Comparison of ENCODE assay signal across 9 cellular contexts in the genomic region with DNA sequence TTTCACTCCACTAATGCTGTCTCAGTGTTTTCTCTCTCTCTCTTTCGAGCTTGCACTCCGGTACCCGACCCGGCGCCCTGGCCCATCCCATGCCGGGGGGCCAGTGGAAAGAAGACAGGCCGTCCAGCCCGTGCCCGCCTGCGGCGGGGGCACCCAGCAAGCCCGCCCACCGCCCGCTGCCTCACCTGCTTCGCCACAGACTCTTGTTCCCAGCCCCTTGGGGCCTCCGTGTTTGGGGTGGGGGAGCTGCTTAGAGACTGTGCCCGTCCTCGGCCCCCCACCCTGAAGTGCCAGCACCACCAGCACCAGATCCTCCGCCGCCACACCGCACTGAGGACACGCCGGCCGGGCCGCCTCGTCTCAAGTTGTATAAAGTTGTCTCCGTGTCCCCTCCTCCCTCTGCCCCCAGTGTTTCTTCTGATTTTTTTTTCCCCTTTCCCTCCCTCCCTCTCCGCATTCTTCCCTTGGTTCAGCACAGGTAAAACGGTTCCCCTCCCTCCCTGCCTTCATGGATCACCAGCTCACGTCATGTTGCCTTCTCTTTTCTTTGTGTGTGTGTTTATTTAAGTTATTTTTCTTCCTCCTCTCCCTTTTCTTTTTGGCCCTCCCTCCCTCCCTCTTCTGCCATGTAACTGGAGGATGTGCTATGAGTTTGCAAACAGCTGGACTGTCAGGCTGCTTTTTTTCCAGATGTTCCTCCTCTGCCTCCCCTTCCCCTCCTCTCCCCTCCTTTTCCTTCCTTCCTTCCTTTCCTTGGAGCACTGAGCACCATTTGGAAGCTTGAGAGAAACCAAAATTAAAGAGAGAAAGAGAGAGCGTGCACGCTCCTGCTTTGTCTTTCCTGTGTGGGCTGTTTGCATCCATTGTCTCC. TPM values are rescaled to one million over a fixed set of nuclear protein-coding genes. Genes with fewer than 3 reads are reported as not detected.
DNase-seq lines count a peak whose midpoint lies in the region; ATAC-seq and TF ChIP-seq lines count a peak whose summit lies in the region.
"Had no signal": no experiment of that assay in that cellular context is flagged by ENCODE, and none has a peak within 500 bp of the region (broad histone marks: within the 10 kb centered on the region; RNA-seq: fewer than 3 reads in every experiment).

No MANE protein-coding gene starts in this region.

- peak overlapping the region; percentile 56 for H3K27ac Mint-ChIP-seq in activated CD4-positive, alpha-beta T cell treated with anti-CD3 and anti-CD28 coated beads for 36 hours
- H3K27ac Mint-ChIP-seq in T-cell: peak overlapping the region in 1 of 2 donors; percentile 44

- H3K9me3 Mint-ChIP-seq in activated CD4-positive, alpha-beta T cell treated with anti-CD3 and anti-CD28 coated beads for 36 hours (ENCODE audit: low read depth): peaks cover 2% of the 10 kb centered on the region
- no peaks in the 10 kb centered on the region for H3K9me3 Mint-ChIP-seq in T-cell

- CTCF ChIA-PET in activated CD4-positive, alpha-beta T cell treated with anti-CD3 and anti-CD28 coated beads for 36 hours (lab: Charles Lee): interaction anchor here (0.7 to 0.8 kb wide), 2 partner anchors 10 to 62 kb away, joined by 3 to 4 read pairs; no protein-coding TSS in a partner anchor
- CTCF ChIA-PET in T-cell (lab: Charles Lee): no interaction called here

- POLR2A ChIA-PET in activated CD4-positive, alpha-beta T cell treated with anti-CD3 and anti-CD28 coated beads for 36 hours (lab: Charles Lee): interaction anchor here (0.6 to 1.9 kb wide), 2 partner anchors 11 to 13 kb away, joined by 3 to 14 read pairs; partner anchors contain the start of gene LENG8
- POLR2A ChIA-PET in T-cell (lab: Charles Lee): interaction anchor here (0.5 to 1.1 kb wide), 5 partner anchors 8 to 28 kb away, joined by 3 to 7 read pairs (median 3); no protein-coding TSS in a partner anchor

- TF ChIP-seq CTCF in fibroblast of villous mesenchyme (IDR thresholded peaks at IDR 0.05; ENCODE audit: insufficient read depth, low read depth, low read length): no peak
- TF ChIP-seq CTCF in spleen (IDR thresholded peaks at IDR 0.05 in 8 of 11, conservative IDR thresholded peaks at IDR 0.05 in 3 of 11): no peak

- peak overlapping the region; percentile 80 for H3K4me3 Mint-ChIP-seq in activated CD4-positive, alpha-beta T cell treated with anti-CD3 and anti-CD28 coated beads for 36 hours
- H3K4me3 Mint-ChIP-seq in T-cell: peak overlapping the region in 2 of 3 donors; percentile 51 to 85

- no peak for TF ChIP-seq POLR2A in spleen (IDR thresholded peaks at IDR 0.05)

- peaks cover 32% of the 10 kb centered on the region for H3K4me1 Mint-ChIP-seq in activated CD4-positive, alpha-beta T cell treated with anti-CD3 and anti-CD28 coated beads for 36 hours
- H3K4me1 Mint-ChIP-seq in T-cell: peaks cover 31 to 44% (median 41%) of the 10 kb centered on the region in 3 donors

- intact Hi-C loops in activated CD4-positive, alpha-beta T cell treated with anti-CD3 and anti-CD28 coated beads for 36 hours (cut with DNase I, micrococcal nuclease): loop anchor here (5.0 to 10.0 kb wide), 4 partner anchors 594 to 1267 kb away; partner anchors contain the start of genes DNAAF3 (in 1 of the 2), MYADM (in 1 of the 2), ZNF580 (in 1 of the 2) and ZNF581 (in 1 of the 2)
- intact Hi-C loops in spleen (cut with DNase I; ENCODE audit: low total_unique reads): no loop called here

- no peak for DNase-seq in activated CD4-positive, alpha-beta T cell treated with anti-CD3 and anti-CD28 coated beads for 36 hours
- DNase-seq in activated CD4-positive, alpha-beta T cell treated with anti-CD3 and anti-CD28 coated beads for 48 hours: no peak
- DNase-seq in T-cell (no peak), fibroblast of villous mesenchyme (ENCODE audit: low read depth) (peak; percentile 24), spleen (peak; percentile 80), NCI-H1930 (lab: John Stamatoyannopoulos, UW) (no peak), COR-L47 (lab: John Stamatoyannopoulos, UW) (no peak), HUDEP-2 (lab: John Stamatoyannopoulos, UW; ENCODE audit: unreplicated experiment in 76 of 76) (no peak)

- ATAC-seq in activated CD4-positive, alpha-beta T cell treated with anti-CD3 and anti-CD28 coated beads for 36 hours: no peak
- ATAC-seq in T-cell (replicated peaks in 1 of 4): no peak

- peaks cover 9 to 62% (median 59%) of the 10 kb centered on the region in 6 donors for H3K36me3 ChIP-seq in spleen

- peaks cover 3% of the 10 kb centered on the region for H3K27me3 Mint-ChIP-seq in activated CD4-positive, alpha-beta T cell treated with anti-CD3 and anti-CD28 coated beads for 36 hours
- H3K27me3 Mint-ChIP-seq in T-cell: no peaks in the 10 kb centered on the region

- peaks cover 0 to 9% (median 0%) of the 10 kb centered on the region in 7 donors for H3K27me3 ChIP-seq in spleen (replicated peaks in 1 of 7)

- 72 to 85% (median 81%) methylated on average over 29 to 32 of the region's 32 CpGs for WGBS in spleen, 5 donors

- H3K4me1 ChIP-seq in spleen: peaks cover 11 to 73% (median 47%) of the 10 kb centered on the region in 6 donors

- H3K4me3 ChIP-seq in fibroblast of villous mesenchyme (ENCODE audit: low read depth, low read length): no peak overlapping the region
- peak overlapping the region in 1 of 8 donors; percentile 74 for H3K4me3 ChIP-seq in spleen

- H3K27ac ChIP-seq in spleen: peak overlapping the region in 6 of 8 donors; percentile 15 to 99 (median 98)

- peaks cover 32% of the 10 kb centered on the region for H3K36me3 Mint-ChIP-seq in activated CD4-positive, alpha-beta T cell treated with anti-CD3 and anti-CD28 coated beads for 36 hours (ENCODE audit: low read depth)
- H3K36me3 Mint-ChIP-seq in T-cell: peaks cover 18% of the 10 kb centered on the region

- H3K9me3 ChIP-seq in spleen: no peaks in the 10 kb centered on the region

RNA-seq across cellular contexts. Expression of gene LENG9, which starts 2.1 kb away (rescaled TPM):
- total RNA-seq in activated CD4-positive, alpha-beta T cell treated with anti-CD3 and anti-CD28 coated beads for 36 hours: 1 to 10 TPM; 5.0 to 5.1 TPM
- total RNA-seq in T-cell (1 to 10 TPM; 2.2 to 7.9 (median 7.5) TPM), fibroblast of villous mesenchyme (5.2 and 7.1 TPM in 2 replicates), spleen (1 to 10 TPM; 4.4 to 8.3 (median 6.2) TPM)
- polyA plus RNA-seq in spleen: 1 to 10 TPM; 1.7 to 4.3 (median 3.5) TPM

RNA-seq across cellular contexts. Expression of gene CDC42EP5, which starts 11.7 kb away (rescaled TPM):
- under 1 TPM in 1 of 2 experiments, not detected in 1; 0.55 TPM for total RNA-seq in activated CD4-positive, alpha-beta T cell treated with anti-CD3 and anti-CD28 coated beads for 36 hours
- total RNA-seq in T-cell: under 1 TPM in 1 of 5 donors, not detected in 4; 0.43 TPM
- total RNA-seq in fibroblast of villous mesenchyme: 12.5 and 29.0 TPM in 2 replicates
- 10 to 100 TPM in 4 of 7 donors, 1 to 10 TPM in 3; 6.6 to 16.1 (median 13.4) TPM for total RNA-seq in spleen
- polyA plus RNA-seq in spleen: 10 to 100 TPM in 2 of 3 donors, 1 to 10 TPM in 1; 9.7 to 15.9 (median 12.8) TPM

RNA-seq across cellular contexts. Expression of gene LENG8, which starts 12.4 kb away (rescaled TPM):
- 100 to 1,000 TPM; 156 to 221 TPM for total RNA-seq in activated CD4-positive, alpha-beta T cell treated with anti-CD3 and anti-CD28 coated beads for 36 hours
- total RNA-seq in T-cell (100 to 1,000 TPM; 506 to 622 (median 618) TPM), fibroblast of villous mesenchyme (39.7 and 40.6 TPM in 2 replicates), spleen (100 to 1,000 TPM; 123 to 280 (median 183) TPM)
- polyA plus RNA-seq in spleen: 100 to 1,000 TPM in 2 of 3 donors, 10 to 100 TPM in 1; 69.2 to 293 (median 110) TPM

RNA-seq across cellular contexts. Expression of gene LAIR2, which starts 41.2 kb away (rescaled TPM):
- total RNA-seq in activated CD4-positive, alpha-beta T cell treated with anti-CD3 and anti-CD28 coated beads for 36 hours: 1 to 10 TPM; 3.7 to 5.1 TPM
- total RNA-seq in T-cell (10 to 100 TPM in 1 of 5 donors, 1 to 10 TPM in 3, under 1 TPM in 1; 0.49 to 16.7 (median 1.3) TPM), fibroblast of villous mesenchyme (not detected in 2 replicates), spleen (1 to 10 TPM in 3 of 7 donors, under 1 TPM in 1, not detected in 3; 0.97 to 4.9 (median 3.3) TPM)
- 1 to 10 TPM in 1 of 3 donors, under 1 TPM in 1, not detected in 1; 0.28 to 3.5 TPM for polyA plus RNA-seq in spleen
- total RNA-seq: cerebellum had no signal

RNA-seq across cellular contexts. Expression of gene TTYH1, which starts 46.2 kb away (rescaled TPM):
- under 1 TPM; 0.19 to 0.59 TPM for total RNA-seq in activated CD4-positive, alpha-beta T cell treated with anti-CD3 and anti-CD28 coated beads for 36 hours
- total RNA-seq in T-cell (under 1 TPM in 2 of 5 donors, not detected in 3; 0.26 to 0.41 TPM), fibroblast of villous mesenchyme (not detected in 2 replicates), spleen (1 to 10 TPM in 5 of 7 donors, under 1 TPM in 2; 0.97 to 2.9 (median 1.2) TPM)
- 1 to 10 TPM; 1.1 to 3.5 (median 1.2) TPM for polyA plus RNA-seq in spleen

Comparison
In these comparisons a context has a peak if more than half of its experiments do, and no peak if none do; other contexts are left out.
1. DNase-seq: peak in fibroblast of villous mesenchyme (single experiment) and spleen (single experiment); none in activated CD4-positive, alpha-beta T cell treated with anti-CD3 and anti-CD28 coated beads for 36 hours (single experiment), activated CD4-positive, alpha-beta T cell treated with anti-CD3 and anti-CD28 coated beads for 48 hours (single experiment), T-cell (0 of 34), NCI-H1930 (0 of 2), COR-L47 (single experiment) and HUDEP-2 (0 of 76).